ENCODE assay signal across 25 cellular contexts in genomic region chr13:112885242-112885781, GRCh38.
DNase-seq lines count a peak whose midpoint lies in the region; ATAC-seq, FAIRE-seq and TF ChIP-seq lines count a peak whose summit lies in the region.
"Had no signal": no experiment of that assay in that cellular context is flagged by ENCODE, and none has a peak within 500 bp of the region (broad histone marks: within the 10 kb centered on the region; RNA-seq: fewer than 3 reads in every experiment).

No MANE protein-coding gene starts in this region.

- ATAC-seq in HG02678 (IDR thresholded peaks at IDR 0.05; ENCODE audit: unreplicated experiment) (no peak), HG03521 (IDR thresholded peaks at IDR 0.05; ENCODE audit: unreplicated experiment) (no peak)

- H2BK120ac ChIP-seq in trophoblast cell (ENCODE audit: insufficient read depth, low read length, poor library complexity) = no peak overlapping the region

- WGBS in SK-N-SH (ENCODE audit: low lambda C conversion rate) = 88% methylated on average over 19 of the region's 19 CpGs
- no CpG with 5 or more reads among the region's 19 CpGs for WGBS in trophoblast cell (ENCODE audit: extremely low coverage, insufficient coverage, insufficient read length)

- H3K4me1 ChIP-seq in SK-N-SH (ENCODE audit: control insufficient read depth in 1 of 2, insufficient read depth in 2 of 2, low read depth in 1 of 2, low read length in 1 of 2) (peaks cover 0 to 11% of the 10 kb centered on the region in 2 experiments; a peak in 2 of 4 replicates), trophoblast cell (ENCODE audit: control insufficient read depth in 1 of 2, insufficient read depth in 2 of 2, low read length in 2 of 2) (no peaks in the 10 kb centered on the region)

- TF ChIP-seq RAD21 in SK-N-SH (IDR thresholded peaks at IDR 0.05; ENCODE audit: low read length) = no peak

- H3K4me2 ChIP-seq in SK-N-SH (0 out of 2 replicates have a peak overlapping the region, but pooled peaks have one; percentile 57), trophoblast cell (ENCODE audit: low read length) (no peak overlapping the region)
- H3K4me2 ChIP-seq: BLaER1 treated with 17β-estradiol and CSF1 and Interleukin-3, amounts not matched to agents 10 nM and 100 nM had no signal

- no peak overlapping the region for H4K8ac ChIP-seq in trophoblast cell (ENCODE audit: low read depth, low read length)

- intact Hi-C loops in activated T-helper 2 cell treated with anti-CD3 and anti-CD28 coated beads, Interferon-gamma antibody, Interleukin-2, Interleukin-4, amounts not matched to agents 10 μg/mL and 5 μg/mL and 100 μg/mL, durations not matched to agents 14 hours and 24 hours and 36 hours (cut with micrococcal nuclease) = no loop called here

- H3K9me3 ChIP-seq in SK-N-SH (no peaks in the 10 kb centered on the region), trophoblast cell (ENCODE audit: insufficient read depth, low read depth, low read length) (peaks cover 9% of the 10 kb centered on the region)
- H3K9me3 ChIP-seq: BLaER1 treated with 17β-estradiol and CSF1 and Interleukin-3, amounts not matched to agents 10 nM and 100 nM; esophagus muscularis mucosa; MG63 had no signal

- H3K27me3 ChIP-seq in SK-N-SH (ENCODE audit: insufficient read depth) (no peaks in the 10 kb centered on the region), trophoblast cell (ENCODE audit: insufficient read depth, low read length) (no peaks in the 10 kb centered on the region)
- H3K27me3 ChIP-seq: esophagus muscularis mucosa, MG63 had no signal

- H3K79me2 ChIP-seq in SK-N-SH (ENCODE audit: insufficient read depth) = no peaks in the 10 kb centered on the region
- no peaks in the 10 kb centered on the region for H3K79me2 ChIP-seq in trophoblast cell (ENCODE audit: control insufficient read depth, insufficient read depth, low read length, poor library complexity)

- H3K9me3 Mint-ChIP-seq in glutamatergic neuron (ENCODE audit: unreplicated experiment) = no peaks in the 10 kb centered on the region
- no peaks in the 10 kb centered on the region for H3K9me3 Mint-ChIP-seq in activated T-helper 2 cell treated with anti-CD3 and anti-CD28 coated beads, Interferon-gamma antibody, Interleukin-2, Interleukin-4, amounts not matched to agents 10 μg/mL and 5 μg/mL and 100 μg/mL, durations not matched to agents 14 hours and 24 hours and 36 hours
- H3K9me3 Mint-ChIP-seq: endodermal cell, mesothelial cell of epicardium, type B pancreatic cell had no signal

- CTCF ChIA-PET in SK-N-SH (lab: Yijun Ruan, JAX) = interaction anchor here (0.6 to 3.8 kb wide), 11 partner anchors 11 to 1411 kb away, joined by 3 to 23 read pairs (median 4); no protein-coding TSS in a partner anchor

- peak overlapping the region; percentile 43 for H3K27ac Mint-ChIP-seq in glutamatergic neuron (ENCODE audit: unreplicated experiment)
- H3K27ac Mint-ChIP-seq in activated T-helper 2 cell treated with anti-CD3 and anti-CD28 coated beads, Interferon-gamma antibody, Interleukin-2, Interleukin-4, amounts not matched to agents 10 μg/mL and 5 μg/mL and 100 μg/mL, durations not matched to agents 14 hours and 24 hours and 36 hours = no peak overlapping the region
- H3K27ac Mint-ChIP-seq: activated naive CD8-positive, alpha-beta T cell; endodermal cell; naive thymus-derived CD4-positive, alpha-beta T cell had no signal

- DNase-seq in H54 (ENCODE audit: insufficient read length, low spot score) (no peak), SK-N-SH (no peak), glutamatergic neuron (no peak), trophoblast cell (no peak)
- DNase-seq in activated T-helper 2 cell treated with anti-CD3 and anti-CD28 coated beads, Interferon-gamma antibody, Interleukin-2, Interleukin-4, amounts not matched to agents 10 μg/mL and 5 μg/mL and 100 μg/mL, durations not matched to agents 14 hours and 24 hours and 36 hours (ENCODE audit: low spot score) = no peak
- DNase-seq: caudate nucleus; GF-D8; hippocampal formation; naive thymus-derived CD4-positive, alpha-beta T cell; occipital lobe; stimulated activated CD4-positive, alpha-beta T cell treated with anti-CD3 and anti-CD28 coated beads, Interleukin-2, amount 100 ng/mL, for 24 hours; SW 1271; T1000 had no signal

- POLR2A ChIA-PET in SK-N-SH (lab: Yijun Ruan, JAX) = interaction anchor here (0.8 to 1.3 kb wide), 3 partner anchors 10 to 116 kb away, joined by 3 to 4 read pairs (median 3); no protein-coding TSS in a partner anchor

- H3K9ac ChIP-seq in SK-N-SH (no peak overlapping the region), trophoblast cell (ENCODE audit: low read length) (no peak overlapping the region)
- H3K9ac ChIP-seq: BLaER1 treated with 17β-estradiol and CSF1 and Interleukin-3, amounts not matched to agents 10 nM and 100 nM had no signal

- no peak overlapping the region for H3K23ac ChIP-seq in trophoblast cell (ENCODE audit: low read length)

- H3K36me3 Mint-ChIP-seq in glutamatergic neuron (ENCODE audit: unreplicated experiment) = no peaks in the 10 kb centered on the region
- H3K36me3 Mint-ChIP-seq in activated T-helper 2 cell treated with anti-CD3 and anti-CD28 coated beads, Interferon-gamma antibody, Interleukin-2, Interleukin-4, amounts not matched to agents 10 μg/mL and 5 μg/mL and 100 μg/mL, durations not matched to agents 14 hours and 24 hours and 36 hours (ENCODE audit: low read depth) = no peaks in the 10 kb centered on the region
- H3K36me3 Mint-ChIP-seq: mesothelial cell of epicardium, type B pancreatic cell had no signal

- no peak overlapping the region for H4K12ac ChIP-seq in trophoblast cell (ENCODE audit: low read depth, low read length)

- no peaks in the 10 kb centered on the region for H3F3A ChIP-seq in SK-N-SH (replicated peaks; ENCODE audit: insufficient read depth)

- H3K4ac ChIP-seq in trophoblast cell (ENCODE audit: low read depth, low read length) = no peak overlapping the region

- no peak overlapping the region for H2AK5ac ChIP-seq in trophoblast cell (ENCODE audit: low read length)

- H2BK5ac ChIP-seq in trophoblast cell (ENCODE audit: low read depth, low read length, poor library complexity) = no peak overlapping the region

- no peak overlapping the region for H4K91ac ChIP-seq in trophoblast cell (ENCODE audit: low read depth, low read length)

- H4K20me1 ChIP-seq in SK-N-SH (ENCODE audit: insufficient read depth) = no peaks in the 10 kb centered on the region

- FAIRE-seq in H54 (lab: Jason Lieb, UNC) = peak; percentile 6
- FAIRE-seq: frontal cortex, GM18507, small intestine had no signal

- peaks cover 10% of the 10 kb centered on the region for H3K4me1 Mint-ChIP-seq in glutamatergic neuron (ENCODE audit: low read depth, unreplicated experiment)
- H3K4me1 Mint-ChIP-seq in activated T-helper 2 cell treated with anti-CD3 and anti-CD28 coated beads, Interferon-gamma antibody, Interleukin-2, Interleukin-4, amounts not matched to agents 10 μg/mL and 5 μg/mL and 100 μg/mL, durations not matched to agents 14 hours and 24 hours and 36 hours (ENCODE audit: low read depth) = no peaks in the 10 kb centered on the region

- H3K27ac ChIP-seq in SK-N-SH (ENCODE audit: low read depth in 2 of 2, low read length in 1 of 2) (peak overlapping the region in 1 of 2 experiments; percentile 86; a peak in 2 of 4 replicates), trophoblast cell (ENCODE audit: low read depth, low read length) (no peak overlapping the region)
- H3K27ac ChIP-seq: BLaER1 treated with 17β-estradiol and CSF1 and Interleukin-3, amounts not matched to agents 10 nM and 100 nM had no signal

- no peaks in the 10 kb centered on the region for H3K9me2 ChIP-seq in SK-N-SH

- H2BK12ac ChIP-seq in trophoblast cell (ENCODE audit: low read length) = no peak overlapping the region

- TF ChIP-seq EP300 in SK-N-SH (IDR thresholded peaks at IDR 0.05; ENCODE audit: borderline replicate concordance in 1 of 2, low read depth in 1 of 2, low read length in 1 of 2) = no peak

- TF ChIP-seq CTCF in SK-N-SH (IDR thresholded peaks at IDR 0.05) (no peak), glutamatergic neuron (IDR thresholded peaks at IDR 0.05; ENCODE audit: partially characterized antibody, unreplicated experiment) (no peak)

- H3K36me3 ChIP-seq in SK-N-SH (replicated peaks in 1 of 2; ENCODE audit: control insufficient read depth in 1 of 2, insufficient read depth in 2 of 2, low read length in 1 of 2) = peaks cover 0 to 11% of the 10 kb centered on the region in 2 experiments
- H3K36me3 ChIP-seq in trophoblast cell (ENCODE audit: control insufficient read depth in 1 of 2, insufficient read depth in 2 of 2, low read length in 2 of 2) = peaks cover 37 to 38% of the 10 kb centered on the region in 2 experiments
- H3K36me3 ChIP-seq: MG63 had no signal

- TF ChIP-seq POLR2A in H54 (IDR thresholded peaks at IDR 0.05; ENCODE audit: low read depth, low read length) = no peak

- H3K27me3 Mint-ChIP-seq in glutamatergic neuron (ENCODE audit: unreplicated experiment) = peaks cover 1% of the 10 kb centered on the region
- no peaks in the 10 kb centered on the region for H3K27me3 Mint-ChIP-seq in activated T-helper 2 cell treated with anti-CD3 and anti-CD28 coated beads, Interferon-gamma antibody, Interleukin-2, Interleukin-4, amounts not matched to agents 10 μg/mL and 5 μg/mL and 100 μg/mL, durations not matched to agents 14 hours and 24 hours and 36 hours (ENCODE audit: low read depth)
- H3K27me3 Mint-ChIP-seq: activated naive CD8-positive, alpha-beta T cell; naive thymus-derived CD4-positive, alpha-beta T cell had no signal

- H3K4me3 ChIP-seq in SK-N-SH (ENCODE audit: low read depth in 2 of 2, low read length in 1 of 2) (no peak overlapping the region), trophoblast cell (ENCODE audit: low read depth, low read length) (peak overlapping the region; percentile 20)
- H3K4me3 ChIP-seq: BLaER1 treated with 17β-estradiol and CSF1 and Interleukin-3, amounts not matched to agents 10 nM and 100 nM had no signal

- no peak overlapping the region for H2AFZ ChIP-seq in SK-N-SH (ENCODE audit: low read depth)
- H2AFZ ChIP-seq in trophoblast cell (ENCODE audit: insufficient read depth, low read length, poor library complexity) = no peak overlapping the region

- H3K4me3 Mint-ChIP-seq in glutamatergic neuron (ENCODE audit: unreplicated experiment) = no peak overlapping the region
- no peak overlapping the region for H3K4me3 Mint-ChIP-seq in activated T-helper 2 cell treated with anti-CD3 and anti-CD28 coated beads, Interferon-gamma antibody, Interleukin-2, Interleukin-4, amounts not matched to agents 10 μg/mL and 5 μg/mL and 100 μg/mL, durations not matched to agents 14 hours and 24 hours and 36 hours (ENCODE audit: low read depth)
- H3K4me3 Mint-ChIP-seq: activated naive CD8-positive, alpha-beta T cell; naive thymus-derived CD4-positive, alpha-beta T cell had no signal

- no peak overlapping the region for H3K14ac ChIP-seq in trophoblast cell (ENCODE audit: low read length)

- H3K18ac ChIP-seq in trophoblast cell (ENCODE audit: low read length) = no peak overlapping the region

- H3K79me1 ChIP-seq in trophoblast cell (ENCODE audit: low read length) = no peaks in the 10 kb centered on the region
